24 cellular contexts compared by ENCODE assay signal in genomic region chr20:23190557-23190956, GRCh38.
"Had no signal": no experiment of that assay in that cellular context is flagged by ENCODE, and none has a peak within 500 bp of the region (broad histone marks: within the 10 kb centered on the region; RNA-seq: fewer than 3 reads in every experiment).

No MANE protein-coding gene starts in this region.

- H3K4me2 ChIP-seq: PC-9 had no signal

- H3K9me3 ChIP-seq: adrenal gland, MG63 had no signal

- H2AFZ ChIP-seq: PC-9 had no signal

- H3K36me3 ChIP-seq: adrenal gland, MG63 had no signal

- H3K27me3 ChIP-seq: adrenal gland, MG63 had no signal

- ATAC-seq: activated CD8-positive, alpha-beta T cell treated with anti-CD3 and anti-CD28 coated beads for 36 hours; activated naive CD4-positive, alpha-beta T cell treated with anti-CD3 and anti-CD28 coated beads, Interleukin-2, amount 50 U/mL, for 72 hours had no signal

- H3K4me1 ChIP-seq: adrenal gland had no signal

- H3K27ac ChIP-seq: adrenal gland, PC-9, SK-N-MC had no signal

- H3K4me3 ChIP-seq: adrenal gland, MG63, PC-9, SK-N-MC had no signal

- DNase-seq: activated CD4-positive, alpha-beta T cell treated with anti-CD3 and anti-CD28 coated beads, Interleukin-2, amount 10 ng/mL, durations not matched to agents 24 days and 14 days; activated CD4-positive, alpha-beta T cell treated with anti-CD3 and anti-CD28 coated beads, Interleukin-2, amount 50 U/mL, for 4 hours; activated CD8-positive, alpha-beta T cell treated with anti-CD3 and anti-CD28 coated beads for 36 hours; activated gamma-delta T cell treated with Interleukin-2 at 50 U/mL for 16 hours; activated naive CD4-positive, alpha-beta T cell treated with anti-CD3 and anti-CD28 coated beads for 36 hours; activated T-cell treated with anti-CD3 and anti-CD28 coated beads, Interleukin-2, amount 50 U/mL, for 1 hour; adrenal gland; caudate nucleus; cerebellar nuclear complex; MG63; NCI-H1048; NCI-H1436 treated with DMSO at 0.1 percent for 48 hours; NCI-H187; NCI-H2029 treated with DMSO at 0.1 percent for 48 hours; NCI-H2107; NCI-H2171; NCI-H510A; NCI-H526; NCI-H748 treated with DMSO at 0.1 percent for 48 hours; NK-92 treated with Interleukin-12 subunit alpha and Interleukin-12 subunit beta, amount 100 ng/mL, for 24 hours; PC-9; Right ventricle myocardium superior had no signal
